In genomic region chr2:74081030-74081429, GRCh38 we compare ENCODE assay signal across 22 cellular contexts.
DNase-seq lines count a peak whose midpoint lies in the region; ATAC-seq and TF ChIP-seq lines count a peak whose summit lies in the region.
"Had no signal": no experiment of that assay in that cellular context is flagged by ENCODE, and none has a peak within 500 bp of the region (broad histone marks: within the 10 kb centered on the region; RNA-seq: fewer than 3 reads in every experiment).

No MANE protein-coding gene starts in this region.

- H2AK9ac ChIP-seq in IMR-90 (replicated peaks; ENCODE audit: low read depth, low read length, poor library complexity): peak overlapping the region; percentile 22

- no peak overlapping the region for H3K4me3 ChIP-seq in IMR-90 (ENCODE audit: insufficient read depth, low read depth, low read length)
- H3K4me3 ChIP-seq: cardiac muscle cell, left lung, upper lobe of left lung had no signal

- H3K18ac ChIP-seq in IMR-90 (ENCODE audit: low read depth, low read length): no peak overlapping the region

- H4K8ac ChIP-seq in IMR-90 (ENCODE audit: low read depth in 2 of 2, low read length in 2 of 2): no peak overlapping the region; a peak in 1 of 4 replicates

- H2BK15ac ChIP-seq in IMR-90 (ENCODE audit: low read depth, low read length): peak overlapping the region; percentile 18; the same call in 1 of the 3 replicates

- H3K56ac ChIP-seq in IMR-90 (ENCODE audit: extremely low read depth, insufficient read depth, low read length): no peak overlapping the region

- H3K14ac ChIP-seq in IMR-90 (replicated peaks; ENCODE audit: low read depth, low read length): peak overlapping the region; percentile 68; the same call in 1 of the 2 replicates

- TF ChIP-seq RAD21 in IMR-90 (IDR thresholded peaks at IDR 0.05; ENCODE audit: low read length): no peak

- in situ Hi-C loops in IMR-90 (cut with MboI; ENCODE audit: low sequenced_read_pairs): no loop called here

- TF ChIP-seq POLR2A in IMR-90 (IDR thresholded peaks at IDR 0.05; ENCODE audit: low read depth, low read length): no peak

- no peak overlapping the region for H3K23ac ChIP-seq in IMR-90 (ENCODE audit: low read depth, low read length)

- no peak overlapping the region for H4K5ac ChIP-seq in IMR-90 (ENCODE audit: low read depth, low read length)

- no peak overlapping the region for H2BK5ac ChIP-seq in IMR-90 (ENCODE audit: low read depth, low read length, poor library complexity, severe bottlenecking)

- no peak overlapping the region for H3K9ac ChIP-seq in IMR-90 (ENCODE audit: low read depth, low read length)

- H3K4me2 ChIP-seq in IMR-90 (ENCODE audit: low read depth, low read length): no peak overlapping the region

- POLR2A ChIA-PET in IMR-90 (lab: Charles Lee; ENCODE audit: unreplicated experiment): no interaction called here
- POLR2A ChIA-PET in naive thymus-derived CD8-positive, alpha-beta T cell (lab: Charles Lee): no interaction called here

- 100% methylated on average over 2 of the region's 5 CpGs; no CpG with 5 or more reads in 1 of the 2 experiments for WGBS in IMR-90 (ENCODE audit: extremely low coverage in 2 of 2, insufficient read length in 1 of 2), 2 experiments

- dilution Hi-C loops in IMR-90 (cut with HindIII; ENCODE audit: low sequenced_read_pairs, unreplicated experiment): no loop called here

- H2AFZ ChIP-seq in IMR-90 (replicated peaks; ENCODE audit: low read length, poor library complexity): peak overlapping the region; percentile 4

- no peak overlapping the region; the same call in 1 of the 2 replicates for H4K91ac ChIP-seq in IMR-90 (ENCODE audit: insufficient read depth, low read depth, low read length)

- peak overlapping the region; percentile 10 to 95 (median 91) for H3K27ac Mint-ChIP-seq in CD14-positive monocyte
- H3K27ac Mint-ChIP-seq in effector memory CD8-positive, alpha-beta T cell: peak overlapping the region; percentile 2 to 33
- peak overlapping the region in 8 of 10 donors; percentile 1 to 84 (median 46) for H3K27ac Mint-ChIP-seq in naive thymus-derived CD8-positive, alpha-beta T cell
- H3K27ac Mint-ChIP-seq: activated T-cell treated with anti-CD3 and anti-CD28 coated beads, Interleukin-2, amount 50 U/mL, for 72 hours; T-helper 1 cell treated with Interleukin-12 subunit alpha and Interleukin-12 subunit beta and Interleukin-4 antibody, amounts not matched to agents 30 μg/mL and 1 μg/mL, for 36 hours had no signal

- H2AK5ac ChIP-seq in IMR-90 (ENCODE audit: low read depth, low read length): no peak overlapping the region

- DNase-seq in CD14-positive monocyte (ENCODE audit: low spot score) (no peak), IMR-90 (peak; percentile 37), UCSD-AML1 (lab: John Stamatoyannopoulos, UW; ENCODE audit: unreplicated experiment) (no peak), GOT3 (lab: John Stamatoyannopoulos, UW) (no peak)
- DNase-seq in effector memory CD8-positive, alpha-beta T cell: no peak
- DNase-seq in naive thymus-derived CD8-positive, alpha-beta T cell: no peak
- DNase-seq: activated CD4-positive, alpha-beta T cell treated with anti-CD3 and anti-CD28 coated beads for 4 hours; activated naive CD4-positive, alpha-beta T cell treated with Interleukin-2 at 50 U/mL for 16 hours; activated T-cell treated with anti-CD3 and anti-CD28 coated beads, Interleukin-2, amount 50 U/mL, for 72 hours; CD8-positive, alpha-beta T cell; foreskin keratinocyte; Karpas-422; left lung; NCI-H1048; NCI-H1694 treated with DMSO at 0.1 percent for 48 hours; NCI-H2171 treated with DMSO at 0.1 percent for 48 hours; NCI-H526 treated with DMSO at 0.1 percent for 48 hours; upper lobe of left lung had no signal

- peak; percentile 55 for ATAC-seq in IMR-90 (ENCODE audit: low read depth)
- ATAC-seq in effector memory CD8-positive, alpha-beta T cell (replicated peaks): no peak
- no peak for ATAC-seq in naive thymus-derived CD8-positive, alpha-beta T cell
- no peak for ATAC-seq in GM18502 (IDR thresholded peaks at IDR 0.05; ENCODE audit: poor library complexity, unreplicated experiment)
- no peak for ATAC-seq in HG03432 (IDR thresholded peaks at IDR 0.05; ENCODE audit: unreplicated experiment)
- ATAC-seq: activated T-cell treated with anti-CD3 and anti-CD28 coated beads, Interleukin-2, amount 50 U/mL, for 72 hours; CD8-positive, alpha-beta T cell; foreskin keratinocyte; left lung had no signal

- H2BK20ac ChIP-seq in IMR-90 (ENCODE audit: low read depth, low read length): no peak overlapping the region

- no peak overlapping the region for H2BK120ac ChIP-seq in IMR-90 (ENCODE audit: low read depth, low read length)

- CTCF ChIA-PET in IMR-90 (lab: Yijun Ruan, JAX): no interaction called here

- no peak overlapping the region for H3K27ac ChIP-seq in IMR-90 (ENCODE audit: insufficient read depth, low read length)
- H3K27ac ChIP-seq: cardiac muscle cell, foreskin keratinocyte, left lung, upper lobe of left lung had no signal

- H3K36me3 Mint-ChIP-seq in CD14-positive monocyte: peaks cover 65 to 80% of the 10 kb centered on the region in 2 donors
- peaks cover 24% of the 10 kb centered on the region for H3K36me3 Mint-ChIP-seq in effector memory CD8-positive, alpha-beta T cell (ENCODE audit: insufficient read depth)
- H3K36me3 Mint-ChIP-seq in naive thymus-derived CD8-positive, alpha-beta T cell: peaks cover 0 to 73% (median 7%) of the 10 kb centered on the region in 3 donors

- H3K4me1 Mint-ChIP-seq in CD14-positive monocyte: peaks cover 40% of the 10 kb centered on the region
- H3K4me1 Mint-ChIP-seq in effector memory CD8-positive, alpha-beta T cell (ENCODE audit: low read depth in 2 of 2): peaks cover 0 to 4% of the 10 kb centered on the region in 2 donors
- H3K4me1 Mint-ChIP-seq in naive thymus-derived CD8-positive, alpha-beta T cell: peaks cover 2 to 18% (median 11%) of the 10 kb centered on the region in 4 donors

- H3K4me1 ChIP-seq in IMR-90 (ENCODE audit: control insufficient read depth, insufficient read depth, low read length): peaks cover 20% of the 10 kb centered on the region
- H3K4me1 ChIP-seq: foreskin keratinocyte had no signal

- H3K9me3 ChIP-seq in IMR-90 (ENCODE audit: control insufficient read depth, insufficient read depth, low read length): no peaks in the 10 kb centered on the region
- H3K9me3 ChIP-seq: left lung, upper lobe of left lung had no signal

- intact Hi-C loops in CD14-positive monocyte (cut with micrococcal nuclease): no loop called here
- intact Hi-C loops in IMR-90 (cut with micrococcal nuclease): no loop called here

- H3K9me1 ChIP-seq in IMR-90 (ENCODE audit: insufficient read depth, low read length): peaks cover 22% of the 10 kb centered on the region

- TF ChIP-seq CTCF in CD14-positive monocyte (IDR thresholded peaks at IDR 0.05) (no peak), IMR-90 (conservative IDR thresholded peaks at IDR 0.05; ENCODE audit: low read depth, low read length) (no peak)

- no TSS peak for BruUV-seq in IMR-90 (replicated peaks; lab: Mats Ljungman, UMichigan)

- no peaks in the 10 kb centered on the region for H3K27me3 Mint-ChIP-seq in CD14-positive monocyte (ENCODE audit: low read depth in 3 of 3)
- no peaks in the 10 kb centered on the region for H3K27me3 Mint-ChIP-seq in effector memory CD8-positive, alpha-beta T cell
- H3K27me3 Mint-ChIP-seq in naive thymus-derived CD8-positive, alpha-beta T cell: no peaks in the 10 kb centered on the region

- H3K4me3 Mint-ChIP-seq in CD14-positive monocyte: no peak overlapping the region
- no peak overlapping the region for H3K4me3 Mint-ChIP-seq in effector memory CD8-positive, alpha-beta T cell
- H3K4me3 Mint-ChIP-seq in naive thymus-derived CD8-positive, alpha-beta T cell: no peak overlapping the region
- H3K4me3 Mint-ChIP-seq: activated T-cell treated with anti-CD3 and anti-CD28 coated beads, Interleukin-2, amount 50 U/mL, for 72 hours; CD8-positive, alpha-beta T cell; T-helper 1 cell treated with Interleukin-12 subunit alpha and Interleukin-12 subunit beta and Interleukin-4 antibody, amounts not matched to agents 30 μg/mL and 1 μg/mL, for 36 hours had no signal

- no peaks in the 10 kb centered on the region for H3K9me3 Mint-ChIP-seq in CD14-positive monocyte
- H3K9me3 Mint-ChIP-seq in effector memory CD8-positive, alpha-beta T cell: no peaks in the 10 kb centered on the region
- no peaks in the 10 kb centered on the region for H3K9me3 Mint-ChIP-seq in naive thymus-derived CD8-positive, alpha-beta T cell
- H3K9me3 Mint-ChIP-seq: activated T-cell treated with anti-CD3 and anti-CD28 coated beads, Interleukin-2, amount 50 U/mL, for 72 hours; CD8-positive, alpha-beta T cell; T-helper 1 cell treated with Interleukin-12 subunit alpha and Interleukin-12 subunit beta and Interleukin-4 antibody, amounts not matched to agents 30 μg/mL and 1 μg/mL, for 36 hours had no signal

- peaks cover 9% of the 10 kb centered on the region; the same call in 1 of the 2 replicates for H4K20me1 ChIP-seq in IMR-90 (ENCODE audit: insufficient read depth, low read length)

- H3K36me3 ChIP-seq in IMR-90 (ENCODE audit: control insufficient read depth, insufficient read depth, low read length): peaks cover 17% of the 10 kb centered on the region
- H3K36me3 ChIP-seq: cardiac muscle cell had no signal

- H3K27me3 ChIP-seq in IMR-90 (ENCODE audit: control insufficient read depth, insufficient read depth, low read length): no peaks in the 10 kb centered on the region
- H3K27me3 ChIP-seq: cardiac muscle cell, foreskin keratinocyte, left lung, upper lobe of left lung had no signal

- no peak overlapping the region for H3K4ac ChIP-seq in IMR-90 (ENCODE audit: low read depth, low read length)

- peaks cover 3 to 31% of the 10 kb centered on the region in 2 experiments; a peak in 2 of 4 replicates for H3K79me1 ChIP-seq in IMR-90 (ENCODE audit: low read depth in 1 of 2, low read length in 2 of 2)

TF ChIP-seq in IMR-90, 13 proteins besides CTCF, POLR2A, EP300 and RAD21:
- no peak for TF ChIP-seq RCOR1 (IDR thresholded peaks at IDR 0.05; ENCODE audit: insufficient replicate concordance, low read length)

Comparison
In these comparisons a context has a peak if more than half of its experiments do, and no peak if none do; other contexts are left out.
1. H3K27ac Mint-ChIP-seq: peak in every context shown above with its lines; median percentile 91 in CD14-positive monocyte; 46 in naive thymus-derived CD8-positive, alpha-beta T cell; 18 in effector memory CD8-positive, alpha-beta T cell.